ENCODE assay signal across 10 cellular contexts in the genomic region with DNA sequence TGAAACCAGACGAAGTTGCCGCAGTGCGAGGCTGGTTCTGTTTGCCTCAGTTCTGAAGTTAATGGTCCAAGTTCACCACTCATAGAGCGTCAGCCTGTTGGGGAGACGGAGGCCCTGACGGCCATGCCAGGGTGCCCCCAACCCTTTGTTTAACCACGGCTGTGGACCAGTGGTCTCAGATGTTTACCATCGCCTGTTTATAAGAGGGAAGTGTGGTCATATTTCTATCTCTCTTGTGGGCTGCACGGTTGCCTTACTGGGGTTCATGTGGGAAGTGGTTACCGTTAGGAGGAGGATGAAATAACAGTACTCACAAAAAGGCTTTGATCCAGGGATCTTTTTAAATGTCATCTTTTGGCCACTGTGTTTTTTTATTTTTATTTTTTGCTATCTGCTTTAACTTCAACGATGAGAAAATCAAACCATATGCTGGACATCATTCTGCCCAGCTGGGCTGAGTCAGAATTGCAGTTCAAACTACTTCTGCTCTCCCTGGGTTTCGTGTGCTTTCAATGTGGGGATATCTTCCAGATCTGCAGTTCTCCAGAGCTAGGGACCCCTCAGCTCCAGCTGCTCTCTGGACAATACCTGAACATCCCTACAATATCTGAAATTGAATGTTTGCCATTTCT. TPM values are rescaled to one million over a fixed set of nuclear protein-coding genes. Genes with fewer than 3 reads are reported as not detected.
DNase-seq lines count a peak whose midpoint lies in the region; ATAC-seq and TF ChIP-seq lines count a peak whose summit lies in the region.
"Had no signal": no experiment of that assay in that cellular context is flagged by ENCODE, and none has a peak within 500 bp of the region (broad histone marks: within the 10 kb centered on the region; RNA-seq: fewer than 3 reads in every experiment).

No MANE protein-coding gene starts in this region.

- peak in 1 of 3 donors; percentile 51 for DNase-seq in CD4-positive, CD25-positive, alpha-beta regulatory T cell
- no peak for DNase-seq in activated naive CD8-positive, alpha-beta T cell treated with anti-CD3 and anti-CD28 coated beads, Interleukin-2, amount 10 ng/mL, durations not matched to agents 7 days and 5 days
- peak in 1 of 9 donors; percentile 38 for DNase-seq in naive thymus-derived CD4-positive, alpha-beta T cell
- DNase-seq in H7 (no peak), Right ventricle myocardium superior (no peak), NCI-H2227 (lab: John Stamatoyannopoulos, UW; ENCODE audit: unreplicated experiment) (no peak)
- DNase-seq: left lung, RPMI8226 had no signal

- peak overlapping the region; percentile 94 to 98 (median 97) for H3K27ac Mint-ChIP-seq in CD4-positive, CD25-positive, alpha-beta regulatory T cell
- H3K27ac Mint-ChIP-seq in activated naive CD8-positive, alpha-beta T cell treated with anti-CD3 and anti-CD28 coated beads, Interleukin-2, amount 10 ng/mL, durations not matched to agents 7 days and 5 days, result peak overlapping the region; percentile 67
- H3K27ac Mint-ChIP-seq in naive thymus-derived CD4-positive, alpha-beta T cell, result peak overlapping the region; percentile 68 to 95 (median 88)

- H3K36me3 Mint-ChIP-seq in CD4-positive, CD25-positive, alpha-beta regulatory T cell, result peaks cover 21% of the 10 kb centered on the region
- H3K36me3 Mint-ChIP-seq in activated naive CD8-positive, alpha-beta T cell treated with anti-CD3 and anti-CD28 coated beads, Interleukin-2, amount 10 ng/mL, durations not matched to agents 7 days and 5 days, result peaks cover 11% of the 10 kb centered on the region
- peaks cover 0 to 73% (median 0%) of the 10 kb centered on the region in 5 donors for H3K36me3 Mint-ChIP-seq in naive thymus-derived CD4-positive, alpha-beta T cell

- CTCF ChIA-PET in naive thymus-derived CD4-positive, alpha-beta T cell (lab: Charles Lee), result interaction anchor here (1.6 to 3.7 kb wide), 2 partner anchors 14 to 19 kb away, joined by 8 to 22 read pairs; no protein-coding TSS in a partner anchor

- H3K79me2 ChIP-seq in Loucy (ENCODE audit: insufficient read depth, low read length), result peaks cover 100% of the 10 kb centered on the region

- peaks cover 41 to 100% (median 89%) of the 10 kb centered on the region in 4 donors for H3K4me1 Mint-ChIP-seq in CD4-positive, CD25-positive, alpha-beta regulatory T cell
- H3K4me1 Mint-ChIP-seq in activated naive CD8-positive, alpha-beta T cell treated with anti-CD3 and anti-CD28 coated beads, Interleukin-2, amount 10 ng/mL, durations not matched to agents 7 days and 5 days, result peaks cover 74% of the 10 kb centered on the region
- H3K4me1 Mint-ChIP-seq in naive thymus-derived CD4-positive, alpha-beta T cell, result peaks cover 67 to 98% (median 95%) of the 10 kb centered on the region in 7 donors

- H3F3A ChIP-seq in Loucy (ENCODE audit: low read depth), result peaks cover 3% of the 10 kb centered on the region

- peaks cover 4% of the 10 kb centered on the region for H3K27me3 Mint-ChIP-seq in CD4-positive, CD25-positive, alpha-beta regulatory T cell
- H3K27me3 Mint-ChIP-seq in activated naive CD8-positive, alpha-beta T cell treated with anti-CD3 and anti-CD28 coated beads, Interleukin-2, amount 10 ng/mL, durations not matched to agents 7 days and 5 days, result peaks cover 2% of the 10 kb centered on the region
- H3K27me3 Mint-ChIP-seq in naive thymus-derived CD4-positive, alpha-beta T cell, result no peaks in the 10 kb centered on the region

- H3K9ac ChIP-seq in Loucy (ENCODE audit: low read depth, low read length, poor library complexity, severe bottlenecking), result peak overlapping the region; percentile 72

- POLR2A ChIA-PET in activated naive CD8-positive, alpha-beta T cell treated with anti-CD3 and anti-CD28 coated beads, Interleukin-2, amount 10 ng/mL, durations not matched to agents 7 days and 5 days (lab: Charles Lee), result interaction anchor here (0.7 to 3.1 kb wide), 6 partner anchors 13 to 158 kb away, joined by 3 to 12 read pairs (median 5); no protein-coding TSS in a partner anchor
- POLR2A ChIA-PET in naive thymus-derived CD4-positive, alpha-beta T cell (lab: Charles Lee), result interaction anchor here (0.7 to 8.9 kb wide), 14 partner anchors 9 to 51 kb away, joined by 3 to 104 read pairs (median 5); partner anchors contain the start of gene SMAD3

- H3K36me3 ChIP-seq in CD4-positive, CD25-positive, alpha-beta regulatory T cell (ENCODE audit: control insufficient read depth, insufficient read depth, low read length), result peaks cover 3% of the 10 kb centered on the region
- no peaks in the 10 kb centered on the region for H3K36me3 ChIP-seq in Loucy (ENCODE audit: insufficient read depth, low read length)
- no peaks in the 10 kb centered on the region for H3K36me3 ChIP-seq in naive thymus-derived CD4-positive, alpha-beta T cell (ENCODE audit: control insufficient read depth in 2 of 3, insufficient read depth in 3 of 3, low read length in 3 of 3)
- H3K36me3 ChIP-seq in H7 (replicated peaks; ENCODE audit: control insufficient read depth, insufficient read depth, low read length), result no peaks in the 10 kb centered on the region; the same call in 1 of the 2 replicates
- H3K36me3 ChIP-seq: left lung had no signal

- peak overlapping the region; percentile 79 to 88 (median 86) for H3K4me3 Mint-ChIP-seq in CD4-positive, CD25-positive, alpha-beta regulatory T cell
- peak overlapping the region; percentile 78 for H3K4me3 Mint-ChIP-seq in activated naive CD8-positive, alpha-beta T cell treated with anti-CD3 and anti-CD28 coated beads, Interleukin-2, amount 10 ng/mL, durations not matched to agents 7 days and 5 days
- H3K4me3 Mint-ChIP-seq in naive thymus-derived CD4-positive, alpha-beta T cell, result peak overlapping the region; percentile 69 to 98 (median 82)

- peak overlapping the region; percentile 89 for H3K4me2 ChIP-seq in Loucy (ENCODE audit: low read depth, low read length, poor library complexity, severe bottlenecking)

- no peaks in the 10 kb centered on the region for H3K9me2 ChIP-seq in Loucy (replicated peaks; ENCODE audit: low read depth, low read length)

- no peaks in the 10 kb centered on the region for H3K27me3 ChIP-seq in CD4-positive, CD25-positive, alpha-beta regulatory T cell (ENCODE audit: control insufficient read depth, insufficient read depth, low read length)
- H3K27me3 ChIP-seq in Loucy (ENCODE audit: insufficient read depth, low read length, poor library complexity, severe bottlenecking) (no peaks in the 10 kb centered on the region), H7 (ENCODE audit: control insufficient read depth, insufficient read depth, low read length) (no peaks in the 10 kb centered on the region)
- no peaks in the 10 kb centered on the region for H3K27me3 ChIP-seq in naive thymus-derived CD4-positive, alpha-beta T cell (ENCODE audit: control insufficient read depth in 2 of 2, insufficient read depth in 2 of 2, low read length in 2 of 2)
- H3K27me3 ChIP-seq: left lung had no signal

- H3K4me1 ChIP-seq in CD4-positive, CD25-positive, alpha-beta regulatory T cell (ENCODE audit: control insufficient read depth, insufficient read depth, low read length, poor library complexity, severe bottlenecking), result peaks cover 99% of the 10 kb centered on the region
- H3K4me1 ChIP-seq in Loucy (ENCODE audit: insufficient read depth, low read length, poor library complexity, severe bottlenecking), result peaks cover 92% of the 10 kb centered on the region
- H3K4me1 ChIP-seq in naive thymus-derived CD4-positive, alpha-beta T cell (ENCODE audit: control insufficient read depth in 2 of 2, insufficient read depth in 2 of 2, low read length in 2 of 2), result peaks cover 79 to 87% of the 10 kb centered on the region in 2 donors

- peak overlapping the region; percentile 88 for H3K27ac ChIP-seq in CD4-positive, CD25-positive, alpha-beta regulatory T cell (ENCODE audit: insufficient read depth, low read length, poor library complexity, severe bottlenecking)
- H3K27ac ChIP-seq in naive thymus-derived CD4-positive, alpha-beta T cell (ENCODE audit: low read depth, low read length), result peak overlapping the region; percentile 22

- peak overlapping the region; percentile 76 for H3K4me3 ChIP-seq in CD4-positive, CD25-positive, alpha-beta regulatory T cell (ENCODE audit: low read depth, low read length)
- peak overlapping the region; percentile 56 for H3K4me3 ChIP-seq in Loucy (ENCODE audit: low read length, poor library complexity, severe bottlenecking)
- H3K4me3 ChIP-seq in naive thymus-derived CD4-positive, alpha-beta T cell (ENCODE audit: low read length), result peak overlapping the region; percentile 36
- H3K4me3 ChIP-seq in H7 (ENCODE audit: insufficient read depth, low read depth, low read length), result no peak overlapping the region
- H3K4me3 ChIP-seq: left lung had no signal

- H3K9me3 Mint-ChIP-seq in CD4-positive, CD25-positive, alpha-beta regulatory T cell, result no peaks in the 10 kb centered on the region
- H3K9me3 Mint-ChIP-seq in activated naive CD8-positive, alpha-beta T cell treated with anti-CD3 and anti-CD28 coated beads, Interleukin-2, amount 10 ng/mL, durations not matched to agents 7 days and 5 days, result no peaks in the 10 kb centered on the region
- peaks cover 0 to 3% (median 0%) of the 10 kb centered on the region in 11 donors for H3K9me3 Mint-ChIP-seq in naive thymus-derived CD4-positive, alpha-beta T cell

- no peak for TF ChIP-seq CTCF in Loucy (conservative IDR thresholded peaks at IDR 0.05; ENCODE audit: low read length)

- ATAC-seq in CD4-positive, CD25-positive, alpha-beta regulatory T cell (ENCODE audit: low read depth in 2 of 2), result no peak
- ATAC-seq in activated naive CD8-positive, alpha-beta T cell treated with anti-CD3 and anti-CD28 coated beads, Interleukin-2, amount 10 ng/mL, durations not matched to agents 7 days and 5 days (ENCODE audit: low read depth), result no peak
- no peak for ATAC-seq in naive thymus-derived CD4-positive, alpha-beta T cell
- ATAC-seq in GM21367 (IDR thresholded peaks at IDR 0.05; ENCODE audit: unreplicated experiment) (no peak), Right ventricle myocardium superior (ENCODE audit: poor library complexity) (no peak)
- ATAC-seq: left lung had no signal

- intact Hi-C loops in naive thymus-derived CD4-positive, alpha-beta T cell (cut with micrococcal nuclease), result loop anchor here (1.0 to 5.0 kb wide), 8 partner anchors 8 to 169 kb away; partner anchors contain the start of genes AAGAB (in 1 of the 2) and IQCH (in 1 of the 2)
- intact Hi-C loops in Right ventricle myocardium superior (cut with DNase I), result no loop called here

- H4K20me1 ChIP-seq in Loucy (ENCODE audit: insufficient read depth, low read length, poor library complexity, severe bottlenecking), result peaks cover 8% of the 10 kb centered on the region

- H2AFZ ChIP-seq in Loucy (ENCODE audit: low read length), result no peak overlapping the region

- no peaks in the 10 kb centered on the region for H3K9me3 ChIP-seq in CD4-positive, CD25-positive, alpha-beta regulatory T cell (ENCODE audit: control insufficient read depth in 2 of 2, low read length in 2 of 2)
- no peaks in the 10 kb centered on the region for H3K9me3 ChIP-seq in Loucy (ENCODE audit: insufficient read depth, low read depth, low read length)
- H3K9me3 ChIP-seq in naive thymus-derived CD4-positive, alpha-beta T cell (ENCODE audit: control insufficient read depth in 2 of 3, low read length in 3 of 3), result no peaks in the 10 kb centered on the region
- H3K9me3 ChIP-seq: left lung had no signal

RNA-seq across cellular contexts. Expression of gene SMAD3, which starts 17.8 kb away (rescaled TPM):
- total RNA-seq in CD4-positive, CD25-positive, alpha-beta regulatory T cell, result 76.6 TPM
- 10 to 100 TPM; 12.0 to 17.0 (median 14.5) TPM for polyA plus RNA-seq in CD4-positive, CD25-positive, alpha-beta regulatory T cell
- total RNA-seq in activated naive CD8-positive, alpha-beta T cell treated with anti-CD3 and anti-CD28 coated beads, Interleukin-2, amount 10 ng/mL, durations not matched to agents 7 days and 5 days, result 10 to 100 TPM; 74.1 to 75.9 TPM
- total RNA-seq in naive thymus-derived CD4-positive, alpha-beta T cell, result 100 to 1,000 TPM in 3 of 5 experiments, 10 to 100 TPM in 2; 27.4 to 142 (median 113) TPM
- polyA plus RNA-seq in naive thymus-derived CD4-positive, alpha-beta T cell, result 10 to 100 TPM in 1 of 2 donors, 1 to 10 TPM in 1; 4.0 to 11.5 TPM
- 29.2 and 30.8 TPM in 2 replicates for total RNA-seq in H7 (2014; rRNA removed; shearing (Covaris generic))
- total RNA-seq in Right ventricle myocardium superior, result 17.3 TPM
